ENCODE assay signal across 11 cellular contexts in genomic region chr12:69932154-69932553, GRCh38.
"Had no signal": no experiment of that assay in that cellular context is flagged by ENCODE, and none has a peak within 500 bp of the region (broad histone marks: within the 10 kb centered on the region; RNA-seq: fewer than 3 reads in every experiment).

No MANE protein-coding gene starts in this region.

- DNase-seq: activated CD4-positive, alpha-beta memory T cell treated with anti-CD3 and anti-CD28 coated beads, Interleukin-2, amount 10 ng/mL, durations not matched to agents 7 days and 5 days; activated CD4-positive, CD25-positive, alpha-beta regulatory T cell treated with anti-CD3 and anti-CD28 coated beads, Interleukin-2, amount 50 U/mL, for 72 hours; activated naive CD4-positive, alpha-beta T cell; caudate nucleus; colonic mucosa; left lung; stimulated activated CD4-positive, alpha-beta T cell treated with anti-CD3 and anti-CD28 coated beads, Interleukin-4, amount 100 ng/mL, for 4 hours; thyroid gland had no signal

- H3K4me1 Mint-ChIP-seq: activated CD4-positive, alpha-beta memory T cell treated with anti-CD3 and anti-CD28 coated beads, Interleukin-2, amount 10 ng/mL, durations not matched to agents 7 days and 5 days had no signal

- H3K9me3 ChIP-seq: colonic mucosa, left lung, thyroid gland, vagina had no signal

- H3K9me3 Mint-ChIP-seq: activated CD4-positive, alpha-beta memory T cell treated with anti-CD3 and anti-CD28 coated beads, Interleukin-2, amount 10 ng/mL, durations not matched to agents 7 days and 5 days; activated T-helper 1 cell treated with anti-CD3 and anti-CD28 coated beads, Interleukin-12 subunit alpha, Interleukin-12 subunit beta, Interleukin-2, Interleukin-4 antibody, amounts not matched to agents 30 ng/mL and 10 ng/mL and 1 ng/mL, durations not matched to agents 14 hours and 24 hours and 36 hours; memory B cell had no signal

- H3K27ac ChIP-seq: colonic mucosa, left lung, thyroid gland, vagina had no signal

- H3K27me3 ChIP-seq: colonic mucosa, left lung, thyroid gland, vagina had no signal

- ATAC-seq: left lung had no signal

- H3K27me3 Mint-ChIP-seq: activated CD4-positive, alpha-beta memory T cell treated with anti-CD3 and anti-CD28 coated beads, Interleukin-2, amount 10 ng/mL, durations not matched to agents 7 days and 5 days had no signal

- H3K4me3 Mint-ChIP-seq: activated CD4-positive, alpha-beta memory T cell treated with anti-CD3 and anti-CD28 coated beads, Interleukin-2, amount 10 ng/mL, durations not matched to agents 7 days and 5 days; activated T-helper 1 cell treated with anti-CD3 and anti-CD28 coated beads, Interleukin-12 subunit alpha, Interleukin-12 subunit beta, Interleukin-2, Interleukin-4 antibody, amounts not matched to agents 30 ng/mL and 10 ng/mL and 1 ng/mL, durations not matched to agents 14 hours and 24 hours and 36 hours; memory B cell had no signal

- H3K36me3 ChIP-seq: colonic mucosa, left lung, thyroid gland, vagina had no signal

- H3K4me1 ChIP-seq: colonic mucosa, thyroid gland, vagina had no signal

- H3K27ac Mint-ChIP-seq: activated CD4-positive, alpha-beta memory T cell treated with anti-CD3 and anti-CD28 coated beads, Interleukin-2, amount 10 ng/mL, durations not matched to agents 7 days and 5 days; activated T-helper 1 cell treated with anti-CD3 and anti-CD28 coated beads, Interleukin-12 subunit alpha, Interleukin-12 subunit beta, Interleukin-2, Interleukin-4 antibody, amounts not matched to agents 30 ng/mL and 10 ng/mL and 1 ng/mL, durations not matched to agents 14 hours and 24 hours and 36 hours; memory B cell had no signal

- H3K4me3 ChIP-seq: colonic mucosa, left lung, thyroid gland, vagina had no signal

- H3K36me3 Mint-ChIP-seq: memory B cell had no signal
